Comparison of ENCODE assay signal across 3 cellular contexts in the genomic region with DNA sequence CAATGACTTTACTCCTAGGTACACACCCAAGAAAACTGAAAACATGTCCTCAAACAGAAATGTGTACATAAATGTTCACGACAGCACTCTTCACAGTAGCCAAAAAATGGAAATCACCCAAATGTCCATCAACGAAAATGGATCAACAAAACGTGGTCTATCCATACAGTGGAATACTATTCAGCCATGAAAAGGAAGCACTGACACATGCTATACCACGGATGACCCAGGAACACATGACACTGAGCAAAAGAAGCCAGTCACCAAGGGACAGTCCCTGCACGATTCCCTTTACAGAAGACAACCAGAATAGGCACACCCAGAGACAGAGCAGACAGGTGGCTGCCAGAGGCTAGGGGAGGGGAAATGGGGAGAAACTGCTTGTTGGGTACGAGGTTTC.
TF ChIP-seq lines count a peak whose summit lies in the region.

No MANE protein-coding gene starts in this region.

TF ChIP-seq in SK-N-SH treated with all-trans-retinoic acid at 6 μM for 48 hours, 23 proteins besides CTCF, POLR2A, EP300 and RAD21:
- TF ChIP-seq ZNF8 (CRISPR knock-in tag; IDR thresholded peaks at IDR 0.05) = peak; percentile 73
- TF ChIP-seq BACH2 (CRISPR knock-in tag; IDR thresholded peaks at IDR 0.05; ENCODE audit: borderline replicate concordance) = no peak

TF ChIP-seq in SK-N-SH, 30 proteins besides CTCF, POLR2A, EP300 and RAD21:
- TF ChIP-seq GABPA (IDR thresholded peaks at IDR 0.05; ENCODE audit: low read depth) (no peak), PBX3 (IDR thresholded peaks at IDR 0.05) (no peak), MXI1 (IDR thresholded peaks at IDR 0.05; ENCODE audit: low read depth, low read length) (no peak), NFIC (IDR thresholded peaks at IDR 0.05; ENCODE audit: borderline replicate concordance) (no peak), FOXM1 (IDR thresholded peaks at IDR 0.05; ENCODE audit: low read depth) (no peak), GATA2 (CRISPR knock-in tag; IDR thresholded peaks at IDR 0.05) (no peak), SIN3A (IDR thresholded peaks at IDR 0.05; ENCODE audit: borderline replicate concordance, low read depth, low read length) (no peak), YY1 (IDR thresholded peaks at IDR 0.05; ENCODE audit: low read depth) (no peak), POLR2AphosphoS5 (IDR thresholded peaks at IDR 0.05; ENCODE audit: low read depth, low read length) (no peak), SMC3 (IDR thresholded peaks at IDR 0.05; ENCODE audit: low read depth, low read length) (no peak), FOSL2 (IDR thresholded peaks at IDR 0.05; ENCODE audit: borderline replicate concordance, low read depth) (no peak), RCOR1 (IDR thresholded peaks at IDR 0.05; ENCODE audit: low read length) (no peak), EZH2phosphoT487 (IDR thresholded peaks at IDR 0.05; ENCODE audit: borderline replicate concordance, low read depth) (no peak), FOXJ3 (CRISPR knock-in tag; IDR thresholded peaks at IDR 0.05) (no peak)
- TF ChIP-seq, protein P1, sequence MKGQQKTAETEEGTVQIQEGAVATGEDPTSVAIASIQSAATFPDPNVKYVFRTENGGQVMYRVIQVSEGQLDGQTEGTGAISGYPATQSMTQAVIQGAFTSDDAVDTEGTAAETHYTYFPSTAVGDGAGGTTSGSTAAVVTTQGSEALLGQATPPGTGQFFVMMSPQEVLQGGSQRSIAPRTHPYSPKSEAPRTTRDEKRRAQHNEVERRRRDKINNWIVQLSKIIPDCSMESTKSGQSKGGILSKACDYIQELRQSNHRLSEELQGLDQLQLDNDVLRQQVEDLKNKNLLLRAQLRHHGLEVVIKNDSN (IDR thresholded peaks at IDR 0.05; ENCODE audit: borderline replicate concordance, low read depth) = no peak
- TF ChIP-seq, protein P2, sequence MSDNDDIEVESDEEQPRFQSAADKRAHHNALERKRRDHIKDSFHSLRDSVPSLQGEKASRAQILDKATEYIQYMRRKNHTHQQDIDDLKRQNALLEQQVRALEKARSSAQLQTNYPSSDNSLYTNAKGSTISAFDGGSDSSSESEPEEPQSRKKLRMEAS (IDR thresholded peaks at IDR 0.05; ENCODE audit: low read depth) = no peak
- TF ChIP-seq, protein P3, sequence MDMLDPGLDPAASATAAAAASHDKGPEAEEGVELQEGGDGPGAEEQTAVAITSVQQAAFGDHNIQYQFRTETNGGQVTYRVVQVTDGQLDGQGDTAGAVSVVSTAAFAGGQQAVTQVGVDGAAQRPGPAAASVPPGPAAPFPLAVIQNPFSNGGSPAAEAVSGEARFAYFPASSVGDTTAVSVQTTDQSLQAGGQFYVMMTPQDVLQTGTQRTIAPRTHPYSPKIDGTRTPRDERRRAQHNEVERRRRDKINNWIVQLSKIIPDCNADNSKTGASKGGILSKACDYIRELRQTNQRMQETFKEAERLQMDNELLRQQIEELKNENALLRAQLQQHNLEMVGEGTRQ (IDR thresholded peaks at IDR 0.05; ENCODE audit: borderline replicate concordance, low read depth, low read length) = no peak

TF ChIP-seq in H1, 55 proteins besides CTCF, POLR2A, EP300 and RAD21:
- peak; percentile 42; the same call in 1 of the 2 replicates for TF ChIP-seq KDM1A (IDR thresholded peaks at IDR 0.05; ENCODE audit: borderline replicate concordance, low read length)
- TF ChIP-seq, protein P3 (IDR thresholded peaks at IDR 0.05; ENCODE audit: low read length) = no peak
